Comparison of ENCODE assay signal across 9 cellular contexts in the genomic region with DNA sequence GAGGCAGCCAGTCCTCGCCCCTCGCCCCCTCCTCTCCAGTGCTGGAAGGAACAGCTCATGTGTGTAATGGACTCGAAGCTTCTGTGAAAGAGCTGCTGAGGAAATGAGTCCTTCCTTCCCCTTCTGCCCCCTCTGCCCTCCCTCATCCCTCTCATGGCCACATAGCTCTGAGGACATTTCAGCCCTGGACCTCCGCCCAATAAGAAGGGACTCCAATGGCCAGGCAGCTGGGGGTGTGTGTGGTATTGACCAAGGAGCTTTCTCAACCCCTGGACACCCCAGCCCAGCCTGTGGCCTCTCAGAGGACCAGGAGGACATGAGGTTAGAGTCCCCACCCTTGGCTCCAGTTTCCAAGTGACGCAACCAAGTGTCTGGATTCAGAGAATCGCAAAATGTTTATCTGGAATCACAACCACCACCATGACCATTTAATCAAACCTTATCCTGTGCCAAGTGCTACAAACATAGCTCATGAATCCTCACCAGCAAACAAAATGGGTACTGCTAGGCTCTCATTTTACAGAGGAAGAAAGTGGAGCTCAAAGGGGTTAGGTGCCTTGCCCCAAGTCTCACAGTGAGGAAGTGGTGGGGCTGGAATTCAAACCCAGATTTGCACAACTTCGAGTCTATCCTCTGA. TPM values are rescaled to one million over a fixed set of nuclear protein-coding genes. Genes with fewer than 3 reads are reported as not detected.
DNase-seq lines count a peak whose midpoint lies in the region; ATAC-seq, FAIRE-seq and TF ChIP-seq lines count a peak whose summit lies in the region.
"Had no signal": no experiment of that assay in that cellular context is flagged by ENCODE, and none has a peak within 500 bp of the region (broad histone marks: within the 10 kb centered on the region; RNA-seq: fewer than 3 reads in every experiment).

No MANE protein-coding gene starts in this region.

- TF ChIP-seq POLR2A in A549 (IDR thresholded peaks at IDR 0.05; ENCODE audit: low read length) (no peak), body of pancreas (IDR thresholded peaks at IDR 0.05) (peak in 2 of 3 donors; percentile 14 to 33)

- H3K36me3 Mint-ChIP-seq in nephron progenitor cell (ENCODE audit: low read depth), result no peaks in the 10 kb centered on the region

- H3K9me3 ChIP-seq in A549 (no peaks in the 10 kb centered on the region), body of pancreas (no peaks in the 10 kb centered on the region), mesenchymal stem cell (ENCODE audit: control insufficient read depth, low read length) (no peaks in the 10 kb centered on the region)

- H2BK12ac ChIP-seq in mesenchymal stem cell (ENCODE audit: low read length in 2 of 2), result peak overlapping the region; percentile 81 to 90

- peak overlapping the region; percentile 3 for H2BK120ac ChIP-seq in mesenchymal stem cell (ENCODE audit: low read depth, low read length)

- H3K27ac Mint-ChIP-seq in nephron progenitor cell, result no peak overlapping the region

- intact Hi-C loops in body of pancreas (cut with DNase I), result loop anchor here (10.0 kb wide), 1 partner anchor 53 kb away; no protein-coding TSS in a partner anchor

- peak overlapping the region in 1 of 2 experiments; percentile 17 for H3K23ac ChIP-seq in mesenchymal stem cell (ENCODE audit: low read length in 2 of 2)

- 42% methylated on average over 6 of the region's 7 CpGs for WGBS in A549 (ENCODE audit: missing lambda C conversion rate)
- WGBS in body of pancreas, 2 donors, result 16 to 23% methylated on average over 7 of the region's 7 CpGs
- WGBS in mesenchymal stem cell, result 60% methylated on average over 6 of the region's 7 CpGs

- peak overlapping the region; percentile 25 to 73 for H3K18ac ChIP-seq in mesenchymal stem cell (ENCODE audit: low read depth in 1 of 2, low read length in 2 of 2)

- H3K27me3 ChIP-seq in body of pancreas, result no peaks in the 10 kb centered on the region
- H3K27me3 ChIP-seq in mesenchymal stem cell (ENCODE audit: control insufficient read depth in 1 of 2, insufficient read depth in 1 of 2, low read length in 2 of 2), result no peaks in the 10 kb centered on the region

- peak overlapping the region; percentile 38 for H2AK5ac ChIP-seq in mesenchymal stem cell (ENCODE audit: low read length, severe bottlenecking)

- FAIRE-seq in A549 (lab: Jason Lieb, UNC), result no peak
- FAIRE-seq: TTC549 had no signal

- H3K14ac ChIP-seq in mesenchymal stem cell (ENCODE audit: low read length in 2 of 2), result peak overlapping the region in 1 of 2 experiments; percentile 76

- H4K91ac ChIP-seq in mesenchymal stem cell (ENCODE audit: low read length), result peak overlapping the region; percentile 66

- in situ Hi-C loops in KBM-7 (cut with MboI; ENCODE audit: low pct_unique_long_range_greater_than_20kb, low sequenced_read_pairs), result no loop called here

- DNase-seq in A549 (ENCODE audit: low read depth in 1 of 2, low spot score in 1 of 2) (peak in 1 of 2 experiments; percentile 48), KBM-7 (peak; percentile 54), body of pancreas (peak; percentile 84 to 95 (median 88)), mesenchymal stem cell (peak; percentile 93), nephron progenitor cell (no peak), NCI-H226 (no peak)
- DNase-seq in stimulated activated CD4-positive, alpha-beta T cell treated with anti-CD3 and anti-CD28 coated beads, Interleukin-4, amount 100 ng/mL, for 1 hour, result no peak

- H3K27ac ChIP-seq in A549, result peak overlapping the region; percentile 68 to 73
- peak overlapping the region; percentile 83 to 92 (median 90) for H3K27ac ChIP-seq in body of pancreas
- H3K27ac ChIP-seq in mesenchymal stem cell (ENCODE audit: low read length, poor library complexity, severe bottlenecking), result no peak overlapping the region

- no peaks in the 10 kb centered on the region for H3K9me3 Mint-ChIP-seq in nephron progenitor cell

- H3K4me1 Mint-ChIP-seq in nephron progenitor cell, result peaks cover 90% of the 10 kb centered on the region

- TF ChIP-seq EP300 in A549 (IDR thresholded peaks at IDR 0.05), result no peak

- no peak overlapping the region for H2AFZ ChIP-seq in mesenchymal stem cell (ENCODE audit: low read depth, low read length)

- peaks cover 23% of the 10 kb centered on the region for H3K27me3 Mint-ChIP-seq in nephron progenitor cell (ENCODE audit: low read depth, poor library complexity)

- POLR2A ChIA-PET in A549 (lab: Yijun Ruan, JAX), result interaction anchor here (1.2 to 1.5 kb wide), 2 partner anchors 13 to 76 kb away, joined by 4 to 6 read pairs; no protein-coding TSS in a partner anchor

- CTCF ChIA-PET in A549 (lab: Yijun Ruan, JAX), result interaction anchor here (0.8 to 6.9 kb wide), 17 partner anchors 13 to 172 kb away, joined by 3 to 39 read pairs (median 4); no protein-coding TSS in a partner anchor

- TF ChIP-seq CTCF in A549 (IDR thresholded peaks at IDR 0.05) (no peak), body of pancreas (IDR thresholded peaks at IDR 0.05) (no peak), nephron progenitor cell (IDR thresholded peaks at IDR 0.05) (no peak)

- TF ChIP-seq RAD21 in A549 (conservative IDR thresholded peaks at IDR 0.05 in 1 of 2, IDR thresholded peaks at IDR 0.05 in 1 of 2), result no peak

- H3K4me3 ChIP-seq in A549, result no peak overlapping the region
- H3K4me3 ChIP-seq in body of pancreas, result no peak overlapping the region
- peak overlapping the region in 1 of 2 experiments; percentile 23 for H3K4me3 ChIP-seq in mesenchymal stem cell (ENCODE audit: insufficient read depth in 1 of 2, low read depth in 1 of 2, low read length in 2 of 2)

- no peak overlapping the region for H2BK15ac ChIP-seq in mesenchymal stem cell (ENCODE audit: low read depth, poor library complexity, severe bottlenecking)

- H3K79me1 ChIP-seq in mesenchymal stem cell (replicated peaks; ENCODE audit: low read length, poor library complexity, severe bottlenecking), result peaks cover 41% of the 10 kb centered on the region

- H3K4me2 ChIP-seq in A549 (peak overlapping the region; percentile 74), mesenchymal stem cell (ENCODE audit: low read length, poor library complexity, severe bottlenecking) (no peak overlapping the region)

- no peak; a peak in 1 of 6 replicates for ATAC-seq in A549
- peak; percentile 54 for ATAC-seq in body of pancreas
- no peak for ATAC-seq in HG02852 (IDR thresholded peaks at IDR 0.05; ENCODE audit: unreplicated experiment)

- peak overlapping the region; percentile 27 for H4K8ac ChIP-seq in mesenchymal stem cell (ENCODE audit: low read length)

- H3K4me3 Mint-ChIP-seq in nephron progenitor cell, result no peak overlapping the region

- H3K4me1 ChIP-seq in A549 (peaks cover 86% of the 10 kb centered on the region), body of pancreas (peaks cover 99% of the 10 kb centered on the region), mesenchymal stem cell (ENCODE audit: control insufficient read depth, insufficient read depth, low read depth, low read length) (peaks cover 61% of the 10 kb centered on the region)

- no peak overlapping the region for H2BK5ac ChIP-seq in mesenchymal stem cell (ENCODE audit: low read depth, low read length, poor library complexity, severe bottlenecking)

- H3K4ac ChIP-seq in mesenchymal stem cell (ENCODE audit: low read depth in 1 of 2, low read length in 2 of 2), result peak overlapping the region in 1 of 2 experiments; percentile 65

- H3K9ac ChIP-seq in mesenchymal stem cell (ENCODE audit: low read length), result peak overlapping the region; percentile 56

- H3K36me3 ChIP-seq in body of pancreas (replicated peaks in 1 of 2; ENCODE audit: insufficient read depth in 1 of 2, low read depth in 2 of 2), result no peaks in the 10 kb centered on the region
- peaks cover 7 to 8% of the 10 kb centered on the region in 2 experiments for H3K36me3 ChIP-seq in mesenchymal stem cell (ENCODE audit: control insufficient read depth in 1 of 2, insufficient read depth in 2 of 2, low read depth in 1 of 2, low read length in 2 of 2)

TF ChIP-seq in A549, 52 proteins besides CTCF, POLR2A, EP300 and RAD21:
- peak; percentile 13 to 56; a peak in 2 of 4 replicates for TF ChIP-seq CEBPB (IDR thresholded peaks at IDR 0.05)
- TF ChIP-seq FOSB (CRISPR knock-in tag; IDR thresholded peaks at IDR 0.05), result no peak
- no peak for TF ChIP-seq FOXS1 (CRISPR knock-in tag; IDR thresholded peaks at IDR 0.05)
- no peak for TF ChIP-seq NPAS2 (CRISPR knock-in tag; IDR thresholded peaks at IDR 0.05; ENCODE audit: borderline replicate concordance)
- no peak for TF ChIP-seq ESRRA (IDR thresholded peaks at IDR 0.05; ENCODE audit: borderline replicate concordance, low read length)

RNA-seq across cellular contexts. Expression of gene ECE1, which starts 47.8 kb away (rescaled TPM):
- 81.8 and 86.4 TPM in 2 replicates for polyA plus RNA-seq in A549 (2011; rRNA removed)
- polyA plus RNA-seq in A549 (2012; cell fraction: cytosol; rRNA removed), result 32.0 and 38.7 TPM in 2 replicates
- 55.8 and 74.0 TPM in 2 replicates for polyA plus RNA-seq in A549 (2012; cell fraction: nucleus; rRNA removed)
- polyA plus RNA-seq in A549 (2017; fragmentation: RNase III; extraction: RNeasy Plus Mini Kit Qiagen cat#74134 plus additional on column Dnase treatment), result 40.5 to 53.2 TPM (median 45.7 TPM) in 3 replicates
- polyA minus RNA-seq in A549 (2011; rRNA and poly(A)+ RNA removed), result 48.6 and 51.8 TPM in 2 replicates
- 10 to 100 TPM; 79.1 to 83.3 TPM for total RNA-seq in body of pancreas
- polyA plus RNA-seq in mesenchymal stem cell (2013, experiment 1 of 2), result 229 TPM
- polyA plus RNA-seq in mesenchymal stem cell (2013, experiment 2 of 2), result 222 TPM

Comparison
In these comparisons a context has a peak if more than half of its experiments do, and no peak if none do; other contexts are left out.
1. DNase-seq: peak in KBM-7 (single experiment), body of pancreas (4 of 4) and mesenchymal stem cell (single experiment); none in nephron progenitor cell (single experiment), NCI-H226 (single experiment) and stimulated activated CD4-positive, alpha-beta T cell treated with anti-CD3 and anti-CD28 coated beads, Interleukin-4, amount 100 ng/mL, for 1 hour (single experiment).